In the genomic region with DNA sequence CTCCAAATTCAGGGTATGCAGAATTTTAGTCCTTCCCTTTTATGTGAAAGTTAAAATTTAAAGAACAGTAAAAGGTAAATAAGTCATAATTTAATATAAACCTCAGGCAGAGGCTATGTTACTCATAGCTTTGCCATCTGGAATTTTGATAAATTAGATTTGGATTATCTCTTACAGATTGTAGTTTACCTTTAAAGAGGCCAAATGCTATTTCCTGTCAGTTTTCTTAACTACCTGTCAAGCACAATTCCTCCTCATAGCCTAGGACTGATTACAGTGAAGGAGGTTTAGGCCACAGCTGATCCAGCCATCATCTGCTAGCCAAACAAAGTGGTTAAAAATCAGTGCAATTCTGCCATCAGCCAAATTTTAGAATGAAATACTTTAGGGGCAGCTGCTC, we compare ENCODE assay signal across 16 cellular contexts.
"Had no signal": no experiment of that assay in that cellular context is flagged by ENCODE, and none has a peak within 500 bp of the region (broad histone marks: within the 10 kb centered on the region; RNA-seq: fewer than 3 reads in every experiment).

No MANE protein-coding gene starts in this region.

- H3K4me3 ChIP-seq: MG63 had no signal

- H3K9me3 ChIP-seq: MG63 had no signal

- DNase-seq: KBM-7, MG63, NCI-H1092 treated with DMSO at 0.1 percent for 48 hours, NCI-H1436, NCI-H187, NCI-H2029 treated with DMSO at 0.1 percent for 48 hours, NCI-H2171 treated with DMSO at 0.1 percent for 48 hours, NCI-H345, NCI-H446 treated with DMSO at 0.1 percent for 48 hours, NCI-H510A treated with DMSO at 0.1 percent for 48 hours, NCI-H526, Right ventricle myocardium superior, RPMI8226, SIG-M5, SW 1271, T-helper 1 cell had no signal

- H3K36me3 ChIP-seq: MG63 had no signal

- H3K27me3 ChIP-seq: MG63 had no signal
